In the genomic region with DNA sequence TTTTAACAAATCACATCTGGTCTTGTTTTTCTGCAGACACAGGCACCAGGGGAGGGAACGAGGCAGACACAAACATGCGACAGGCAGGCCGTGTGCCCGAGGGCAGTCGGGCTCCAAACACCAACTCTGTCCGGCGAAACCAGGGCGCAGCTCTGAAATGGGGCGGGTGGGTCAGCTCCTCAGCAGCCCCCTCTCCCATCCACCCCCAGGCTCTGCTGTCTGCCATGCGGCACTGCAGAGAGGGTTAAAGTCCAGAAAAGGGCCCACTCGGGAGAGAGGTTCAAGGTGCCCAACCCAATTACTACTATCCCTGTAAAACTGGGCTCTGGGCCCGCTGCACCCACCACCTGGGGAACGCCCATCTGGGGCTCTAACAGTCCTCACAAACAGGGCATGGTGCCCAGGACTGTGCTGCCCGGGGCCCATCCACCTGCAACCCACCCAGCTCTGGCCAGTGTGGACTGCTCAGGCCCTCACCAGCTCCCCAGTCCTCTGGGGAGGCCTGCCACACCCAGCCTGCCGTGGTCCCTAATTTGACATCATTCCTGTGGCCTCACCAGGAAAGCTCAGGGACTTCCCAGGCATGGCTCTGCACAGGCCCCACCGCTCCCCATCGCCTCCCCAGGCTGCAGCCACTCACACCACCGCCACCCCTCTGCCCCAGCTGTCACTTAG, we compare ENCODE assay signal across 1 cellular context.
TF ChIP-seq lines count a peak whose summit lies in the region.

No MANE protein-coding gene starts in this region.

TF ChIP-seq in GM23338, 12 proteins besides CTCF, POLR2A, EP300 and RAD21 (continued from another document):
- no peak for TF ChIP-seq ZNF462 (CRISPR knock-in tag; IDR thresholded peaks at IDR 0.05)
- TF ChIP-seq ETS1 (IDR thresholded peaks at IDR 0.05) = no peak
- TF ChIP-seq JUNB (IDR thresholded peaks at IDR 0.05; ENCODE audit: unreplicated experiment) = no peak
